13 cellular contexts compared by ENCODE assay signal in the genomic region with DNA sequence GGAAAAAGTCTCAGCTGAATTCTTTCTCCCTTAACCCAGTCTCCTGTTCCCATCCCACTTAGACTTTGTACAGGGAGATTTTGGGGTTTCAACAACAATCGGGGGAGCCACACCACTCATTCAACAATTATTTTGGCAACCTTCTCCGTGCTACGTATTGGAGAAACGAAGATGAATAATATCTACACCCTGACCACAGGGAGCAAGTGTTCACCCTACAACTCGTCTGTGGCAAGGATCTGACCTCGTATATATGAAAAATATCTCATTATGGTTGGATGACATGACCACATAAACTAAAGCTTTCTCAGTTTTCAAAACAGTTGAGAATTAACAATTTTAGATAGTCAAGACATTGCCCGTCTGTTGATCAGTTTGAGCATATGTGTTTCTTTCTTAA.
"Had no signal": no experiment of that assay in that cellular context is flagged by ENCODE, and none has a peak within 500 bp of the region (broad histone marks: within the 10 kb centered on the region; RNA-seq: fewer than 3 reads in every experiment).

No MANE protein-coding gene starts in this region.

- H3K27me3 Mint-ChIP-seq: central memory CD8-positive, alpha-beta T cell; stimulated activated naive CD8-positive, alpha-beta T cell treated with anti-CD3 and anti-CD28 coated beads, Interleukin-15, Interleukin-2, amounts not matched to agents 100 ng/mL and 50 ng/mL, for 24 hours had no signal

- H3K36me3 Mint-ChIP-seq: immature natural killer cell had no signal

- H3K4me1 Mint-ChIP-seq: central memory CD8-positive, alpha-beta T cell; immature natural killer cell had no signal

- ATAC-seq: activated CD4-positive, CD25-positive, alpha-beta regulatory T cell treated with anti-CD3 and anti-CD28 coated beads, Interleukin-2, amount 50 U/mL, for 24 hours; gastrocnemius medialis; heart left ventricle; right lobe of liver had no signal

- H3K4me3 Mint-ChIP-seq: central memory CD8-positive, alpha-beta T cell; immature natural killer cell; nephron progenitor cell; stimulated activated naive CD8-positive, alpha-beta T cell treated with anti-CD3 and anti-CD28 coated beads, Interleukin-15, Interleukin-2, amounts not matched to agents 100 ng/mL and 50 ng/mL, for 24 hours had no signal

- H3K9me3 Mint-ChIP-seq: central memory CD8-positive, alpha-beta T cell; nephron progenitor cell; stimulated activated naive CD8-positive, alpha-beta T cell treated with anti-CD3 and anti-CD28 coated beads, Interleukin-15, Interleukin-2, amounts not matched to agents 100 ng/mL and 50 ng/mL, for 24 hours had no signal

- DNase-seq: activated CD4-positive, alpha-beta T cell treated with anti-CD3 and anti-CD28 coated beads, Interleukin-2, amount 50 U/mL, for 1 hour; activated naive CD4-positive, alpha-beta T cell treated with Interleukin-2 at 50 U/mL for 16 hours; aorta; effector memory CD4-positive, alpha-beta T cell; gastrocnemius medialis; heart left ventricle; immature natural killer cell; nephron progenitor cell; right lobe of liver; upper lobe of left lung had no signal

- H3K27ac Mint-ChIP-seq: immature natural killer cell; stimulated activated naive CD8-positive, alpha-beta T cell treated with anti-CD3 and anti-CD28 coated beads, Interleukin-15, Interleukin-2, amounts not matched to agents 100 ng/mL and 50 ng/mL, for 24 hours had no signal
